9 cellular contexts compared by ENCODE assay signal in genomic region chr4:142631836-142632235, GRCh38.
"Had no signal": no experiment of that assay in that cellular context is flagged by ENCODE, and none has a peak within 500 bp of the region (broad histone marks: within the 10 kb centered on the region; RNA-seq: fewer than 3 reads in every experiment).

No MANE protein-coding gene starts in this region.

- H2AFZ ChIP-seq: GM23338 had no signal

- ATAC-seq: GM23338, HCT116, HepG2 had no signal

- DNase-seq: H7, HFFc6, KBM-7 had no signal

- H3K27ac Mint-ChIP-seq: GM23338, HFFc6, IgD-negative memory B cell had no signal

- H3K4me3 ChIP-seq: GM23338, HAP-1 had no signal

- H3K27me3 Mint-ChIP-seq: IgD-negative memory B cell had no signal

- H3K4me1 ChIP-seq: HAP-1 had no signal

- H3K9me3 ChIP-seq: HAP-1 had no signal

- H3K4me2 ChIP-seq: GM23338 had no signal

- H3K27ac ChIP-seq: HL-60 had no signal

- H3K36me3 Mint-ChIP-seq: IgD-negative memory B cell had no signal

- H3K4me3 Mint-ChIP-seq: GM23338, HFFc6, IgD-negative memory B cell had no signal

- H3K9me3 Mint-ChIP-seq: HFFc6 had no signal

- H3K4me1 Mint-ChIP-seq: GM23338, IgD-negative memory B cell had no signal

- H3K36me3 ChIP-seq: HAP-1 had no signal
